ENCODE assay signal across 18 cellular contexts in genomic region chr12:34386621-34387255, GRCh38.
DNase-seq lines count a peak whose midpoint lies in the region; ATAC-seq and TF ChIP-seq lines count a peak whose summit lies in the region.
"Had no signal": no experiment of that assay in that cellular context is flagged by ENCODE, and none has a peak within 500 bp of the region (broad histone marks: within the 10 kb centered on the region; RNA-seq: fewer than 3 reads in every experiment).

No MANE protein-coding gene starts in this region.

- no peaks in the 10 kb centered on the region for H3K9me3 ChIP-seq in right cardiac atrium (ENCODE audit: control insufficient read depth, low read length)
- H3K9me3 ChIP-seq in left ventricle myocardium inferior (replicated peaks): peaks cover 49% of the 10 kb centered on the region
- H3K9me3 ChIP-seq in neuronal stem cell (replicated peaks in 1 of 2; ENCODE audit: control insufficient read depth in 2 of 2, insufficient read depth in 1 of 2, low read depth in 1 of 2, low read length in 2 of 2): peaks cover 0 to 91% of the 10 kb centered on the region in 2 donors
- H3K9me3 ChIP-seq: BE2C had no signal

- H3K4me3 ChIP-seq in right cardiac atrium (ENCODE audit: low read length) (no peak overlapping the region), left ventricle myocardium inferior (no peak overlapping the region), neuronal stem cell (ENCODE audit: low read length in 2 of 2) (no peak overlapping the region)
- H3K4me3 ChIP-seq: BLaER1 had no signal

- H3K14ac ChIP-seq in neuronal stem cell (ENCODE audit: low read length): no peak overlapping the region

- H3K79me1 ChIP-seq in neuronal stem cell (ENCODE audit: low read depth, low read length): peaks cover 4% of the 10 kb centered on the region

- no peak overlapping the region for H2BK12ac ChIP-seq in neuronal stem cell (ENCODE audit: low read length)

- 69% methylated on average over 24 of the region's 24 CpGs for WGBS in right cardiac atrium
- no CpG with 5 or more reads among the region's 24 CpGs for WGBS in neuronal stem cell (ENCODE audit: extremely low coverage in 2 of 2, insufficient read length in 2 of 2, insufficient replicate concordance in 1 of 2), 2 donors

- H3K36me3 ChIP-seq in left ventricle myocardium inferior (no peaks in the 10 kb centered on the region), neuronal stem cell (replicated peaks in 1 of 2; ENCODE audit: control insufficient read depth in 2 of 2, insufficient read depth in 2 of 2, low read length in 2 of 2) (no peaks in the 10 kb centered on the region)
- H3K36me3 ChIP-seq: BE2C, BLaER1 had no signal

- intact Hi-C loops in right cardiac atrium (cut with DNase I): no loop called here
- intact Hi-C loops in left ventricle myocardium inferior (cut with micrococcal nuclease): no loop called here

- DNase-seq in right cardiac atrium (peak in 2 of 3 donors; percentile 16 to 38), left ventricle myocardium inferior (no peak), neuronal stem cell (ENCODE audit: low spot score) (no peak), DMS79 (lab: John Stamatoyannopoulos, UW) (no peak), NCI-H1436 treated with DMSO at 0.1 percent for 48 hours (lab: John Stamatoyannopoulos, UW) (no peak)
- DNase-seq: 8988T; ACHN; BE2C; C1 segment of cervical spinal cord; CD4-positive, CD25-positive, alpha-beta regulatory T cell; CD8-positive, alpha-beta memory T cell; COR-L47; DMS 273 treated with DMSO at 0.1 percent for 48 hours; DMS153; DMS53; DMS79 treated with DMSO at 0.1 percent for 48 hours; GF-D8 had no signal

- no peak overlapping the region for H3K4me2 ChIP-seq in neuronal stem cell (ENCODE audit: insufficient read depth, low read length, poor library complexity, severe bottlenecking)
- H3K4me2 ChIP-seq: BLaER1 had no signal

- no peak overlapping the region for H2BK15ac ChIP-seq in neuronal stem cell (ENCODE audit: low read length)

- no peak overlapping the region for H2BK120ac ChIP-seq in neuronal stem cell (ENCODE audit: low read depth, low read length)

- H4K91ac ChIP-seq in neuronal stem cell (ENCODE audit: low read depth, low read length, poor library complexity): no peak overlapping the region

- H3K9ac ChIP-seq in neuronal stem cell (ENCODE audit: low read depth, low read length, poor library complexity): no peak overlapping the region
- H3K9ac ChIP-seq: BLaER1 had no signal

- no peak overlapping the region for H3K4ac ChIP-seq in neuronal stem cell (ENCODE audit: low read length)

- no peaks in the 10 kb centered on the region for H3K4me1 ChIP-seq in right cardiac atrium (ENCODE audit: control insufficient read depth, insufficient read depth, low read length)
- no peaks in the 10 kb centered on the region for H3K4me1 ChIP-seq in left ventricle myocardium inferior
- no peaks in the 10 kb centered on the region for H3K4me1 ChIP-seq in neuronal stem cell (ENCODE audit: control insufficient read depth in 2 of 2, insufficient read depth in 1 of 2, low read depth in 1 of 2, low read length in 2 of 2)
- H3K4me1 ChIP-seq: BE2C had no signal

- H3K27ac ChIP-seq in right cardiac atrium (ENCODE audit: low read length): no peak overlapping the region
- H3K27ac ChIP-seq in left ventricle myocardium inferior (replicated peaks): no peak overlapping the region
- H3K27ac ChIP-seq in neuronal stem cell (replicated peaks; ENCODE audit: low read length): no peak overlapping the region
- H3K27ac ChIP-seq: BLaER1 had no signal

- H3K27me3 ChIP-seq in right cardiac atrium (ENCODE audit: control insufficient read depth, insufficient read depth) (no peaks in the 10 kb centered on the region), left ventricle myocardium inferior (ENCODE audit: low read depth) (peaks cover 75% of the 10 kb centered on the region), neuronal stem cell (ENCODE audit: control insufficient read depth in 3 of 3, insufficient read depth in 3 of 3, low read depth in 1 of 3, low read length in 3 of 3) (no peaks in the 10 kb centered on the region)
- H3K27me3 ChIP-seq: BE2C, BLaER1 had no signal

- TF ChIP-seq CTCF in left ventricle myocardium inferior (IDR thresholded peaks at IDR 0.05; ENCODE audit: borderline replicate concordance): no peak

- no peak overlapping the region for H2BK5ac ChIP-seq in neuronal stem cell (ENCODE audit: low read length)

- no peak overlapping the region for H2AK5ac ChIP-seq in neuronal stem cell (ENCODE audit: low read depth, low read length)

- peak overlapping the region; percentile 22 for H2AFZ ChIP-seq in neuronal stem cell (ENCODE audit: low read length)

- no peak for ATAC-seq in right cardiac atrium

- no peak overlapping the region for H4K8ac ChIP-seq in neuronal stem cell (ENCODE audit: low read depth, low read length)

- no peak overlapping the region for H3K18ac ChIP-seq in neuronal stem cell (ENCODE audit: low read length)

- no peak overlapping the region for H3K23ac ChIP-seq in neuronal stem cell (ENCODE audit: low read depth, low read length, poor library complexity)

Comparison
In these comparisons a context has a peak if more than half of its experiments do, and no peak if none do; other contexts are left out.
1. DNase-seq: peak in right cardiac atrium (2 of 3); none in left ventricle myocardium inferior (single experiment), neuronal stem cell (single experiment), DMS79 (single experiment) and NCI-H1436 treated with DMSO at 0.1 percent for 48 hours (single experiment).